ENCODE assay signal across 8 cellular contexts in genomic region chr12:45728625-45729232, GRCh38. TPM values are rescaled to one million over a fixed set of nuclear protein-coding genes. Genes with fewer than 3 reads are reported as not detected.
A peak's percentile ranks its signal among the peaks of the same experiment; 100 is the strongest.
DNase-seq lines count a peak whose midpoint lies in the region; ATAC-seq and TF ChIP-seq lines count a peak whose summit lies in the region.

No MANE protein-coding gene starts in this region.

- H3K27me3 ChIP-seq in DND-41 (ENCODE audit: insufficient read depth, low read length, poor library complexity) (no peaks in the 10 kb centered on the region), PC-3 (ENCODE audit: low read length) (no peaks in the 10 kb centered on the region), muscle layer of duodenum (ENCODE audit: low read depth, low read length) (no peaks in the 10 kb centered on the region)

- H3K36me3 Mint-ChIP-seq in activated T-cell treated with anti-CD3 and anti-CD28 coated beads, Interleukin-2, amount 50 U/mL, for 4 hours (ENCODE audit: insufficient read depth), result peaks cover 4% of the 10 kb centered on the region

- peak overlapping the region; percentile 65 to 94 for H3K4me3 ChIP-seq in DND-41 (ENCODE audit: low read depth in 1 of 2, low read length in 2 of 2)
- H3K4me3 ChIP-seq in PC-3 (ENCODE audit: low read length), result peak overlapping the region; percentile 87
- H3K4me3 ChIP-seq in muscle layer of duodenum (ENCODE audit: low read depth in 1 of 2, low read length in 2 of 2), result peak overlapping the region; percentile 75 to 100

- H3K9ac ChIP-seq in DND-41 (ENCODE audit: low read depth, low read length) (peak overlapping the region; percentile 98), PC-3 (ENCODE audit: low read length) (peak overlapping the region; percentile 91)

- H4K20me1 ChIP-seq in DND-41 (ENCODE audit: insufficient read depth, low read length) (peaks cover 7% of the 10 kb centered on the region; the same call in 1 of the 2 replicates), PC-3 (ENCODE audit: low read length) (no peaks in the 10 kb centered on the region)

- DNase-seq in DND-41 (peak; percentile 98), KBM-7 (peak; percentile 99), PC-3 (peak; percentile 93)
- peak; percentile 95 for DNase-seq in activated T-cell treated with anti-CD3 and anti-CD28 coated beads, Interleukin-2, amount 50 U/mL, for 4 hours
- DNase-seq in stimulated activated CD8-positive, alpha-beta memory T cell treated with anti-CD3 and anti-CD28 coated beads, Interleukin-7, amount 100 ng/mL, for 24 hours (ENCODE audit: low read depth), result peak; percentile 86

- H3K27ac ChIP-seq in DND-41 (ENCODE audit: low read length) (peak overlapping the region; percentile 99), PC-3 (ENCODE audit: low read length) (peak overlapping the region; percentile 82), muscle layer of duodenum (ENCODE audit: low read length) (peak overlapping the region; percentile 98)

- peak overlapping the region; percentile 79 for H3K4me2 ChIP-seq in DND-41 (ENCODE audit: insufficient read depth, low read length)
- H3K4me2 ChIP-seq in PC-3 (ENCODE audit: low read length), result peak overlapping the region; percentile 99

- no TSS peak for BruUV-seq in PC-3 (replicated peaks; lab: Mats Ljungman, UMichigan)

- no peaks in the 10 kb centered on the region for H3K9me3 Mint-ChIP-seq in activated T-cell treated with anti-CD3 and anti-CD28 coated beads, Interleukin-2, amount 50 U/mL, for 4 hours

- H3K9me2 ChIP-seq in PC-3 (replicated peaks; ENCODE audit: low read length), result no peaks in the 10 kb centered on the region

- CTCF ChIA-PET in PC-3 (lab: Charles Lee), result interaction anchor here (1.1 to 1.6 kb wide), 3 partner anchors 25 to 497 kb away, joined by 3 to 7 read pairs (median 4); no protein-coding TSS in a partner anchor

- intact Hi-C loops in PC-3 (cut with micrococcal nuclease), result loop anchor here (2.0 to 5.0 kb wide), 5 partner anchors 71 to 596 kb away; partner anchors contain the start of gene ANO6

- peak overlapping the region; percentile 92 for H3K4me3 Mint-ChIP-seq in activated T-cell treated with anti-CD3 and anti-CD28 coated beads, Interleukin-2, amount 50 U/mL, for 4 hours

- H3K27me3 Mint-ChIP-seq in activated T-cell treated with anti-CD3 and anti-CD28 coated beads, Interleukin-2, amount 50 U/mL, for 4 hours (ENCODE audit: low read depth), result no peaks in the 10 kb centered on the region

- H3K36me3 ChIP-seq in DND-41 (ENCODE audit: insufficient read depth, low read length), result peaks cover 17% of the 10 kb centered on the region
- no peaks in the 10 kb centered on the region for H3K36me3 ChIP-seq in PC-3 (ENCODE audit: low read depth, low read length)
- peaks cover 0 to 3% of the 10 kb centered on the region in 2 donors for H3K36me3 ChIP-seq in muscle layer of duodenum (ENCODE audit: control insufficient read depth in 1 of 2, insufficient read depth in 2 of 2, low read length in 2 of 2)

- TF ChIP-seq CTCF in DND-41 (IDR thresholded peaks at IDR 0.05; ENCODE audit: borderline replicate concordance, extremely low read depth, low read length, poor library complexity, severe bottlenecking), result peak; percentile 96
- TF ChIP-seq CTCF in PC-3 (conservative IDR thresholded peaks at IDR 0.05; ENCODE audit: low read depth, low read length), result peak; percentile 80

- H2AFZ ChIP-seq in DND-41 (ENCODE audit: low read depth, low read length) (peak overlapping the region; percentile 76), PC-3 (ENCODE audit: low read length) (peak overlapping the region; percentile 91)

- peak; percentile 64 for ATAC-seq in DND-41 (ENCODE audit: insufficient read depth, low read depth)
- peak; percentile 59 for ATAC-seq in GM21723 (IDR thresholded peaks at IDR 0.05; ENCODE audit: unreplicated experiment)
- ATAC-seq in PC-3, result peak; percentile 54
- peak; percentile 68 to 76 for ATAC-seq in activated T-cell treated with anti-CD3 and anti-CD28 coated beads, Interleukin-2, amount 50 U/mL, for 4 hours
- peak; percentile 93 for ATAC-seq in esophagus mucosa

- H3K9me3 ChIP-seq in DND-41 (ENCODE audit: insufficient read depth, low read length, severe bottlenecking) (no peaks in the 10 kb centered on the region), PC-3 (ENCODE audit: low read length) (no peaks in the 10 kb centered on the region), muscle layer of duodenum (ENCODE audit: control insufficient read depth in 1 of 2, low read length in 2 of 2) (no peaks in the 10 kb centered on the region)

- no peaks in the 10 kb centered on the region for H3F3A ChIP-seq in PC-3 (ENCODE audit: low read length, unreplicated experiment)

- POLR2A ChIA-PET in PC-3 (lab: Charles Lee; ENCODE audit: unreplicated experiment), result interaction anchor here (1.1 kb wide), 1 partner anchor 185 kb away, joined by 4 read pairs; no protein-coding TSS in a partner anchor

- H3K4me1 ChIP-seq in DND-41 (ENCODE audit: insufficient read depth, low read length) (peaks cover 34% of the 10 kb centered on the region), PC-3 (ENCODE audit: insufficient read depth, low read length) (peaks cover 34% of the 10 kb centered on the region), muscle layer of duodenum (ENCODE audit: control insufficient read depth in 1 of 2, insufficient read depth in 2 of 2, low read length in 2 of 2) (peaks cover 6 to 29% of the 10 kb centered on the region in 2 donors)

- H3K79me2 ChIP-seq in DND-41 (ENCODE audit: insufficient read depth, low read length) (peaks cover 85% of the 10 kb centered on the region), PC-3 (ENCODE audit: low read length) (peaks cover 72% of the 10 kb centered on the region)

- in situ Hi-C loops in KBM-7 (cut with MboI; ENCODE audit: low pct_unique_long_range_greater_than_20kb, low sequenced_read_pairs), result no loop called here

- peaks cover 27% of the 10 kb centered on the region for H3K4me1 Mint-ChIP-seq in activated T-cell treated with anti-CD3 and anti-CD28 coated beads, Interleukin-2, amount 50 U/mL, for 4 hours (ENCODE audit: low read depth)

RNA-seq across cellular contexts. Expression of gene ARID2, which starts 0.8 kb away (rescaled TPM):
- 15.4 and 25.0 TPM in 2 replicates for total RNA-seq in PC-3 (2014; rRNA removed)
- total RNA-seq in activated T-cell treated with anti-CD3 and anti-CD28 coated beads, Interleukin-2, amount 50 U/mL, for 4 hours, result 10 to 100 TPM; 19.6 to 21.2 (median 20.0) TPM
- 20.0 TPM for total RNA-seq in esophagus mucosa

Comparison
In these comparisons a context has a peak if more than half of its experiments do, and no peak if none do; other contexts are left out.
1. Peak in every context shown above with its lines: DNase-seq, ATAC-seq, H3K4me3 ChIP-seq and H3K27ac ChIP-seq.